In the genomic region with DNA sequence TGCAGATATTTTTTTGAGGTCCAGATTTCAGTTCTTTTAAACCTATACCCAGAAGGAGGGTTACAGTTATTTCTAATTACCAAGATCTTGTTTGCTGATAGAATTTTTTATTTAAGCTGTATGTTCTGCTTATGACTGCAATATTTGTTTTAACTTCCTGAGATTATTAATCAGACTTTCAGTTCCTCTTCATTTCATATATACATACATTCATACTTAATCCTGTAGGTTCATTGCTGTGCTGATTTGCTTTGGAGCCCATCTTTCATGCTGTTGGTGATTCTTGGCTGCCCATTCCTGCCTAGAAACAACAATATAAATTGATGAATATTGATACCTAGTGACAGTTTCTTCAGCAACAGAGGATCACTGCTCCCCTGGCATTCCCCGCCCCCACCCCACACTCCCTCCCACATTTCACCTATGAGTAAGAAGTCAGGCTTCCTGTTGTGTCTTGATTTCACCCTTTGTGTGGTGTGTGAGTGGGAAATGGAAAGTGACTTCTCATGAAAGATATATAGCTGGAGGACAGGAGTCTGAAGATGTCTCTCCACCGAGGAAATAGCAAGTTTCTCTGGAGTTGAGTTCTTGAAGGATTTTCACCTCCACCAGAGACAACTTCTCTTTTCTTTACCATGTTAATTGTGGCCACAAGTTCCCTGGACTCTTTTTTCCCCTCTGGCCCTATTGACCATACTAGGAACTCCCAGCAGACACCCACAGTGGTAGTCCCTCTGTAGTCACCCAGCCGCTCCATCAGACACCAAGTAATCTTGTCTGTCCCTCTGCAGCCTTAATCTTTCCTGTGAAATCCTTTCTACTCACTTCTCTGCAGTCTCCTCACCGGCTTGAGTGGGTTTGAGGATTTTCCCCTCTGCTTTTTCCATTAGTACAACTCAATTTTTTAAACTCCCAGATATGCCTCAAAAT, we compare ENCODE assay signal across 9 cellular contexts.
DNase-seq lines count a peak whose midpoint lies in the region; ATAC-seq and TF ChIP-seq lines count a peak whose summit lies in the region.
"Had no signal": no experiment of that assay in that cellular context is flagged by ENCODE, and none has a peak within 500 bp of the region (broad histone marks: within the 10 kb centered on the region; RNA-seq: fewer than 3 reads in every experiment).

No MANE protein-coding gene starts in this region.

- H3K36me3 ChIP-seq in tibial artery (no peaks in the 10 kb centered on the region), left lung (no peaks in the 10 kb centered on the region)
- H3K36me3 ChIP-seq: ascending aorta had no signal

- peaks cover 15% of the 10 kb centered on the region for H3K4me1 Mint-ChIP-seq in activated naive CD8-positive, alpha-beta T cell treated with anti-CD3 and anti-CD28 coated beads for 36 hours

- H3K27ac ChIP-seq in tibial artery: no peak overlapping the region
- H3K27ac ChIP-seq in left lung: no peak overlapping the region
- H3K27ac ChIP-seq: ascending aorta had no signal

- H3K9me3 Mint-ChIP-seq in activated naive CD8-positive, alpha-beta T cell treated with anti-CD3 and anti-CD28 coated beads for 36 hours: no peaks in the 10 kb centered on the region

- DNase-seq in CD1c-positive myeloid dendritic cell (ENCODE audit: extremely low spot score) (peak; percentile 54), tibial artery (no peak), left lung (no peak), NCI-H510A (lab: John Stamatoyannopoulos, UW) (no peak)
- no peak for DNase-seq in activated naive CD8-positive, alpha-beta T cell treated with anti-CD3 and anti-CD28 coated beads for 36 hours

- peak overlapping the region; percentile 48 for H3K4me3 Mint-ChIP-seq in activated naive CD8-positive, alpha-beta T cell treated with anti-CD3 and anti-CD28 coated beads for 36 hours

- ATAC-seq in GM19463 (IDR thresholded peaks at IDR 0.05; ENCODE audit: unreplicated experiment): peak; percentile 70
- ATAC-seq in HG03460 (IDR thresholded peaks at IDR 0.05; ENCODE audit: unreplicated experiment): peak; percentile 70
- no peak for ATAC-seq in left lung
- no peak for ATAC-seq in HG02588 (IDR thresholded peaks at IDR 0.05; ENCODE audit: unreplicated experiment)

- H3K9me3 ChIP-seq in tibial artery (no peaks in the 10 kb centered on the region), left lung (no peaks in the 10 kb centered on the region)
- H3K9me3 ChIP-seq: ascending aorta had no signal

- no peaks in the 10 kb centered on the region for H3K36me3 Mint-ChIP-seq in activated naive CD8-positive, alpha-beta T cell treated with anti-CD3 and anti-CD28 coated beads for 36 hours

- intact Hi-C loops in tibial artery (cut with DNase I; ENCODE audit: low total_unique reads): no loop called here
- intact Hi-C loops in left lung (cut with DNase I): no loop called here

- no peak for TF ChIP-seq CTCF in tibial artery (IDR thresholded peaks at IDR 0.05)
- TF ChIP-seq CTCF in left lung (IDR thresholded peaks at IDR 0.05): no peak

- no peaks in the 10 kb centered on the region for H3K27me3 Mint-ChIP-seq in activated naive CD8-positive, alpha-beta T cell treated with anti-CD3 and anti-CD28 coated beads for 36 hours

- H3K27me3 ChIP-seq in tibial artery: no peaks in the 10 kb centered on the region
- peaks cover 0 to 11% of the 10 kb centered on the region in 2 donors for H3K27me3 ChIP-seq in left lung
- H3K27me3 ChIP-seq: ascending aorta had no signal

- no peak overlapping the region for H3K4me3 ChIP-seq in tibial artery
- H3K4me3 ChIP-seq in left lung: no peak overlapping the region
- H3K4me3 ChIP-seq: ascending aorta had no signal

- peak overlapping the region; percentile 90 for H3K27ac Mint-ChIP-seq in activated naive CD8-positive, alpha-beta T cell treated with anti-CD3 and anti-CD28 coated beads for 36 hours

- H3K4me1 ChIP-seq in tibial artery (no peaks in the 10 kb centered on the region), left lung (no peaks in the 10 kb centered on the region)
- H3K4me1 ChIP-seq: ascending aorta had no signal

Comparison
In these comparisons a context has a peak if more than half of its experiments do, and no peak if none do; other contexts are left out.
1. ATAC-seq: peak in GM19463 (single experiment) and HG03460 (single experiment); none in left lung (single experiment) and HG02588 (single experiment).